9 cellular contexts compared by ENCODE assay signal in the genomic region with DNA sequence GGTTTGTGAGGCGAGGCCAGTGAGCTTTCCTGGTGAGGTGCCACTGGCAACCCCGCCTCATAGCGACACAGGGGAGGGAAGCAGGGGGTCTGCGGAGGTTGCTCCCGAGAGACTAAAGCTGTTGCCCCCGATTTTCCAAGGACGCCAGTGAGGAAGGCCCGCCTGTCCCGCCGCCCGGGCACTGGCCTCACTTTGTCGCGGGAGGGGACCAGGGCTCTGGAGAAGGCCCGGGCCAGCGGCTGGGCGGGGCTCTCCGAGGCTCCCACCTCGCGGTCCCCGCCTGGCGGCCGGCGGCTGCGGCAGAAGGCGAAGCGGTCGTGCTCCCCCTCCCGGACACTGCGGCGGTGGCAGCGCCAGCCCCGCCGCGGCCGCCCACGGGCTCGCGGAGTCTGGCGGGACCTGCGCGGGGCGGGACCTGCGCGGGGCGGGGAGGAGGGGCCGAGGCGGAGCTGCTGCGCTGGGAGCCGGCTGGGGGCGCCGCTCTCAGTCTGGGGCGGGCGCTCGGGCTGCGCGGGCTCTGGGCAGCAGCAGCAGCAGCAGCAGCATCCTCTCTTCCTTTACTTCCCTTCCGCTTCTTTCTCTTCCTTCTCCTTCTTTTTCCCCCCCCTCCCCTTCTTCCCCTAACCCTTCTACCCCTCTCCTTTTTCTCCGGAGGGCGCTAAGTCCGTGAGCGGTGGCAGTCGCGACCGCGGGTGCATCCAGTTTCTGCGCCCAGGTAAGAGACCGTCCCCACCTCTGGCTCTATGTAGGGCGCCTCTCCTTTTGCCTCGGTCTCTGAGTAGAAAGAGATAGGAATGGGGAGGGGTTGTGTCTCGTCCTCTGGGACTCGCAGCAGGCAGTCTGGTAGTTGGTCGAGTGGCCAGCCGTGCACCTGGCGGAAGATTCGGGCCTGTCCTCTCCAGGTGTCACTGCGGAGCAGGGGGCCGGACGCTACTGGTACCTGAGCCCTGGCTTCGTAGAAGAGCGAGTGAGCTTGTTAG. TPM values are rescaled to one million over a fixed set of nuclear protein-coding genes. Genes with fewer than 3 reads are reported as not detected.
DNase-seq lines count a peak whose midpoint lies in the region; TF ChIP-seq lines count a peak whose summit lies in the region.
"Had no signal": no experiment of that assay in that cellular context is flagged by ENCODE, and none has a peak within 500 bp of the region (broad histone marks: within the 10 kb centered on the region; RNA-seq: fewer than 3 reads in every experiment).

A gene with protein sequence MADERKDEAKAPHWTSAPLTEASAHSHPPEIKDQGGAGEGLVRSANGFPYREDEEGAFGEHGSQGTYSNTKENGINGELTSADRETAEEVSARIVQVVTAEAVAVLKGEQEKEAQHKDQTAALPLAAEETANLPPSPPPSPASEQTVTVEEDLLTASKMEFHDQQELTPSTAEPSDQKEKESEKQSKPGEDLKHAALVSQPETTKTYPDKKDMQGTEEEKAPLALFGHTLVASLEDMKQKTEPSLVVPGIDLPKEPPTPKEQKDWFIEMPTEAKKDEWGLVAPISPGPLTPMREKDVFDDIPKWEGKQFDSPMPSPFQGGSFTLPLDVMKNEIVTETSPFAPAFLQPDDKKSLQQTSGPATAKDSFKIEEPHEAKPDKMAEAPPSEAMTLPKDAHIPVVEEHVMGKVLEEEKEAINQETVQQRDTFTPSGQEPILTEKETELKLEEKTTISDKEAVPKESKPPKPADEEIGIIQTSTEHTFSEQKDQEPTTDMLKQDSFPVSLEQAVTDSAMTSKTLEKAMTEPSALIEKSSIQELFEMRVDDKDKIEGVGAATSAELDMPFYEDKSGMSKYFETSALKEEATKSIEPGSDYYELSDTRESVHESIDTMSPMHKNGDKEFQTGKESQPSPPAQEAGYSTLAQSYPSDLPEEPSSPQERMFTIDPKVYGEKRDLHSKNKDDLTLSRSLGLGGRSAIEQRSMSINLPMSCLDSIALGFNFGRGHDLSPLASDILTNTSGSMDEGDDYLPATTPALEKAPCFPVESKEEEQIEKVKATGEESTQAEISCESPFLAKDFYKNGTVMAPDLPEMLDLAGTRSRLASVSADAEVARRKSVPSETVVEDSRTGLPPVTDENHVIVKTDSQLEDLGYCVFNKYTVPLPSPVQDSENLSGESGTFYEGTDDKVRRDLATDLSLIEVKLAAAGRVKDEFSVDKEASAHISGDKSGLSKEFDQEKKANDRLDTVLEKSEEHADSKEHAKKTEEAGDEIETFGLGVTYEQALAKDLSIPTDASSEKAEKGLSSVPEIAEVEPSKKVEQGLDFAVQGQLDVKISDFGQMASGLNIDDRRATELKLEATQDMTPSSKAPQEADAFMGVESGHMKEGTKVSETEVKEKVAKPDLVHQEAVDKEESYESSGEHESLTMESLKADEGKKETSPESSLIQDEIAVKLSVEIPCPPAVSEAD (N-terminal part only) (plus strand): TSS at position 486 of the 980 bp plus-strand sequence. CDS start 229,124 bp downstream, outside the sequence.

- H3K4me3 Mint-ChIP-seq in CD4-positive, alpha-beta memory T cell: peak within 1 kb of the TSS; percentile 60 to 79 (median 74)
- peak within 1 kb of the TSS; percentile 58 for H3K4me3 Mint-ChIP-seq in endodermal cell

- WGBS in endodermal cell (ENCODE audit: insufficient coverage in 1 of 2, insufficient read length in 1 of 2), 2 experiments: 4 to 15% methylated on average over 21 to 80 of the region's 80 CpGs
- 5 to 10% methylated on average over 26 to 48 of the region's 80 CpGs for WGBS in mesodermal cell (ENCODE audit: insufficient coverage in 2 of 2), 2 experiments

- no peaks in the 10 kb centered on the region for H3K36me3 Mint-ChIP-seq in CD4-positive, alpha-beta memory T cell
- no peaks in the 10 kb centered on the region for H3K36me3 Mint-ChIP-seq in endodermal cell (ENCODE audit: low read depth)

- no peaks in the 10 kb centered on the region for H3K27me3 ChIP-seq in CD4-positive, alpha-beta memory T cell (ENCODE audit: insufficient read depth, low read length)
- H3K27me3 ChIP-seq in HL-60 (ENCODE audit: insufficient read depth, poor library complexity, severe bottlenecking): peaks cover 27% of the 10 kb centered on the region
- peaks cover 25% of the 10 kb centered on the region for H3K27me3 ChIP-seq in endodermal cell (ENCODE audit: control insufficient read depth, insufficient read depth, low read length, poor library complexity, severe bottlenecking)

- peaks cover 19 to 22% of the 10 kb centered on the region in 2 donors for H3K27me3 Mint-ChIP-seq in CD4-positive, alpha-beta memory T cell
- peaks cover 41% of the 10 kb centered on the region for H3K27me3 Mint-ChIP-seq in endodermal cell (ENCODE audit: insufficient read depth)

- peak; percentile 82 for TF ChIP-seq CTCF in GM20000 (IDR thresholded peaks at IDR 0.05; ENCODE audit: extremely low read depth, missing control alignments)
- peak; percentile 64 for TF ChIP-seq CTCF in HL-60 (IDR thresholded peaks at IDR 0.05; ENCODE audit: insufficient read depth, low read length)
- peak; percentile 96 for TF ChIP-seq CTCF in endodermal cell (conservative IDR thresholded peaks at IDR 0.05)

- no peaks in the 10 kb centered on the region for H3K9me3 ChIP-seq in CD4-positive, alpha-beta memory T cell (ENCODE audit: control insufficient read depth in 1 of 2, low read length in 2 of 2)
- no peaks in the 10 kb centered on the region for H3K9me3 ChIP-seq in endodermal cell (ENCODE audit: control insufficient read depth, low read length)
- H3K9me3 ChIP-seq in mesodermal cell (ENCODE audit: control insufficient read depth, low read length): no peaks in the 10 kb centered on the region

- no peak within 1 kb of the TSS for H3K27ac ChIP-seq in CD4-positive, alpha-beta memory T cell (ENCODE audit: low read depth, low read length)
- H3K27ac ChIP-seq in HL-60 (replicated peaks) (no peak within 1 kb of the TSS), endodermal cell (ENCODE audit: low read depth, low read length) (peak within 1 kb of the TSS; percentile 77), mesodermal cell (ENCODE audit: low read depth, low read length, severe bottlenecking) (no peak within 1 kb of the TSS)

- POLR2A ChIA-PET in CD4-positive, alpha-beta memory T cell (lab: Charles Lee; ENCODE audit: partially characterized antibody): no interaction called here

- H3K4me1 ChIP-seq in CD4-positive, alpha-beta memory T cell (ENCODE audit: insufficient read depth, low read length): peaks cover 9% of the 10 kb centered on the region
- no peaks in the 10 kb centered on the region for H3K4me1 ChIP-seq in endodermal cell (ENCODE audit: control insufficient read depth, insufficient read depth, low read length)
- H3K4me1 ChIP-seq in mesodermal cell (ENCODE audit: control insufficient read depth, insufficient read depth, low read length, poor library complexity, severe bottlenecking): peaks cover 6% of the 10 kb centered on the region

- H3K9ac ChIP-seq in endodermal cell (ENCODE audit: extremely low read depth, low read length, poor library complexity, severe bottlenecking): no peak within 1 kb of the TSS

- H3K4me3 ChIP-seq in CD4-positive, alpha-beta memory T cell (ENCODE audit: low read length in 2 of 2): peak within 1 kb of the TSS; percentile 11 to 31
- H3K4me3 ChIP-seq in HL-60 (replicated peaks; ENCODE audit: insufficient read depth, low read length): peak within 1 kb of the TSS; percentile 43
- peak within 1 kb of the TSS; percentile 81 for H3K4me3 ChIP-seq in endodermal cell (ENCODE audit: low read length)
- peak within 1 kb of the TSS; percentile 48 for H3K4me3 ChIP-seq in mesodermal cell (ENCODE audit: extremely low read depth, insufficient read depth, low read length, poor library complexity, severe bottlenecking)

- peak; percentile 28 to 42 (median 38) for DNase-seq in CD4-positive, alpha-beta memory T cell
- DNase-seq in GM20000 (ENCODE audit: low spot score) (peak; percentile 90), HL-60 (ENCODE audit: low read depth in 1 of 2, low spot score in 1 of 2) (peak; percentile 21 to 49), NCI-H82 (lab: John Stamatoyannopoulos, UW) (peak; percentile 89), endodermal cell (peak; percentile 94)
- peak; percentile 14 for DNase-seq in activated CD8-positive, alpha-beta memory T cell treated with anti-CD3 and anti-CD28 coated beads, Interleukin-2, amount 50 U/mL, for 24 hours (ENCODE audit: extremely low read depth)
- peak; percentile 22 for DNase-seq in stimulated activated CD8-positive, alpha-beta memory T cell treated with anti-CD3 and anti-CD28 coated beads, Interleukin-15, amount 100 ng/mL, for 24 hours (ENCODE audit: low read depth)

- H3K36me3 ChIP-seq in CD4-positive, alpha-beta memory T cell (ENCODE audit: insufficient read depth, low read length): no peaks in the 10 kb centered on the region
- no peaks in the 10 kb centered on the region for H3K36me3 ChIP-seq in endodermal cell (ENCODE audit: control insufficient read depth, insufficient read depth, low read length)
- no peaks in the 10 kb centered on the region for H3K36me3 ChIP-seq in mesodermal cell (ENCODE audit: control insufficient read depth, insufficient read depth, low read length)

- H3K9me3 Mint-ChIP-seq in CD4-positive, alpha-beta memory T cell: peaks cover 0 to 7% (median under 1%) of the 10 kb centered on the region in 8 donors
- H3K9me3 Mint-ChIP-seq in endodermal cell: no peaks in the 10 kb centered on the region

- intact Hi-C loops in CD4-positive, alpha-beta memory T cell (cut with micrococcal nuclease): no loop called here

- peaks cover 5 to 15% (median 10%) of the 10 kb centered on the region in 4 donors for H3K4me1 Mint-ChIP-seq in CD4-positive, alpha-beta memory T cell
- H3K4me1 Mint-ChIP-seq in endodermal cell: peaks cover 10% of the 10 kb centered on the region

- CTCF ChIA-PET in CD4-positive, alpha-beta memory T cell (lab: Charles Lee; ENCODE audit: partially characterized antibody): no interaction called here

- no peak within 1 kb of the TSS for H3K27ac Mint-ChIP-seq in CD4-positive, alpha-beta memory T cell
- no peak within 1 kb of the TSS for H3K27ac Mint-ChIP-seq in endodermal cell

RNA-seq across cellular contexts. Expression of the gene that starts here (rescaled TPM):
- total RNA-seq in CD4-positive, alpha-beta memory T cell: under 1 TPM; 0.41 to 0.47 TPM
- under 1 TPM in 1 of 2 donors, not detected in 1; 0.20 TPM for polyA plus RNA-seq in CD4-positive, alpha-beta memory T cell
- total RNA-seq in endodermal cell: 1 to 10 TPM; 1.8 TPM
- polyA plus RNA-seq in endodermal cell (2013, experiment 1 of 2): 172 TPM
- 153 TPM for polyA plus RNA-seq in endodermal cell (2013, experiment 2 of 2)
- polyA plus RNA-seq in mesodermal cell (2013, experiment 1 of 2): 15.7 TPM
- 9.9 TPM for polyA plus RNA-seq in mesodermal cell (2013, experiment 2 of 2)
- total RNA-seq: activated CD8-positive, alpha-beta memory T cell treated with anti-CD3 and anti-CD28 coated beads for 36 hours had no signal

Comparison
In these comparisons a context has a peak if more than half of its experiments do, and no peak if none do; other contexts are left out.
1. Peak in DNase-seq and H3K4me3 ChIP-seq in CD4-positive, alpha-beta memory T cell; RNA of the gene not detected or under 1 TPM.
2. DNase-seq: peak in every context shown above with its lines; median percentile 94 in endodermal cell; 90 in GM20000; 89 in NCI-H82; 38 in CD4-positive, alpha-beta memory T cell; 35 in HL-60; 22 in stimulated activated CD8-positive, alpha-beta memory T cell treated with anti-CD3 and anti-CD28 coated beads, Interleukin-15, amount 100 ng/mL, for 24 hours; 14 in activated CD8-positive, alpha-beta memory T cell treated with anti-CD3 and anti-CD28 coated beads, Interleukin-2, amount 50 U/mL, for 24 hours.
3. H3K4me3 ChIP-seq: peak in every context shown above with its lines; median percentile 81 in endodermal cell; 48 in mesodermal cell; 43 in HL-60; 21 in CD4-positive, alpha-beta memory T cell.